31 cellular contexts compared by ENCODE assay signal in the genomic region with DNA sequence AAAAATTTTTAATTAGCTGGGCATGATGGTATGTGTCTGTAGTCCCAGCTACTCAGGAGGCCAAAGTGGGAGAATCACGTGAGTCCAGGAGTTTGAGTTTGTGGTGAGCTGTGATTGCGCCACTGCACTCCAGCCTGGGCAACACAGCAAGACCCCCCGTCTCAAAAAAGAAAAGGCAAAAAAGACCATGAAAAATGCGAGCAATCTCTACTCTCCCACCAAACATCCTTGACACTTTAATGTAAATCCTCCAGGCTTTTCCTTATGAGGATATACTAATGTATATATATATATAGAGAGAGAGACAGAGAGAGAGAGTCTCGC.
"Had no signal": no experiment of that assay in that cellular context is flagged by ENCODE, and none has a peak within 500 bp of the region (broad histone marks: within the 10 kb centered on the region; RNA-seq: fewer than 3 reads in every experiment).

No MANE protein-coding gene starts in this region.

- ATAC-seq: naive thymus-derived CD8-positive, alpha-beta T cell; psoas muscle; right cardiac atrium; sciatic nerve; stimulated activated memory B cell treated with anti-CD40 and anti-IgM and Interleukin-4, amounts not matched to agents 10 μg/mL and 1 μg/mL and 100 μg/mL, for 72 hours; stimulated activated naive CD8-positive, alpha-beta T cell treated with anti-CD3 and anti-CD28 coated beads, Interleukin-15, Interleukin-2, amounts not matched to agents 100 U/mL and 50 U/mL, for 24 hours; upper lobe of right lung had no signal

- H3K9me3 ChIP-seq: neutrophil, ovary, psoas muscle, spleen, suprapubic skin, testis, tibial artery, transverse colon, upper lobe of right lung, uterus had no signal

- H3K4me3 Mint-ChIP-seq: naive thymus-derived CD8-positive, alpha-beta T cell; nephron progenitor cell; neural crest cell; stimulated activated memory B cell treated with anti-CD40 and anti-IgM and Interleukin-4, amounts not matched to agents 10 μg/mL and 1 μg/mL and 100 μg/mL, for 72 hours; stimulated activated naive CD8-positive, alpha-beta T cell treated with anti-CD3 and anti-CD28 coated beads, Interleukin-15, amount 100 ng/mL, for 72 hours; type B pancreatic cell had no signal

- H3K9me3 Mint-ChIP-seq: nephron progenitor cell; neural crest cell; stimulated activated naive CD8-positive, alpha-beta T cell treated with anti-CD3 and anti-CD28 coated beads, Interleukin-15, amount 100 ng/mL, for 72 hours; type B pancreatic cell had no signal

- H2AFZ ChIP-seq: parathyroid adenoma had no signal

- H3K4me1 Mint-ChIP-seq: naive B cell; naive thymus-derived CD8-positive, alpha-beta T cell; stimulated activated memory B cell treated with anti-CD40 and anti-IgM and Interleukin-4, amounts not matched to agents 10 μg/mL and 1 μg/mL and 100 μg/mL, for 72 hours; stimulated activated naive CD8-positive, alpha-beta T cell treated with anti-CD3 and anti-CD28 coated beads, Interleukin-15, amount 100 ng/mL, for 72 hours had no signal

- H3K36me3 Mint-ChIP-seq: naive B cell; naive thymus-derived CD8-positive, alpha-beta T cell; type B pancreatic cell had no signal

- H3K4me3 ChIP-seq: ovary, psoas muscle, skin epidermis, smooth muscle cell, spleen, suprapubic skin, testis, tibial artery, transverse colon, upper lobe of right lung, uterus had no signal

- H3K27ac ChIP-seq: neutrophil, ovary, parathyroid adenoma, psoas muscle, skin epidermis, spleen, suprapubic skin, testis, tibial artery, transverse colon, upper lobe of right lung, uterus had no signal

- H3K27me3 Mint-ChIP-seq: progenitor cell of endocrine pancreas; stimulated activated naive CD8-positive, alpha-beta T cell treated with anti-CD3 and anti-CD28 coated beads, Interleukin-15, amount 100 ng/mL, for 72 hours; type B pancreatic cell had no signal

- H3K27ac Mint-ChIP-seq: naive B cell; naive thymus-derived CD8-positive, alpha-beta T cell; nephron progenitor cell; progenitor cell of endocrine pancreas; stimulated activated memory B cell treated with anti-CD40 and anti-IgM and Interleukin-4, amounts not matched to agents 10 μg/mL and 1 μg/mL and 100 μg/mL, for 72 hours; stimulated activated naive CD8-positive, alpha-beta T cell treated with anti-CD3 and anti-CD28 coated beads, Interleukin-15, amount 100 ng/mL, for 72 hours; type B pancreatic cell had no signal

- H3K36me3 ChIP-seq: neutrophil, ovary, spleen, suprapubic skin, tibial artery, transverse colon, upper lobe of right lung, uterus had no signal

- H3K4me1 ChIP-seq: parathyroid adenoma, suprapubic skin, tibial artery, transverse colon, upper lobe of right lung, uterus had no signal

- DNase-seq: naive B cell; naive thymus-derived CD8-positive, alpha-beta T cell; nephron progenitor cell; nucleus accumbens; ovary; psoas muscle; right cardiac atrium; stimulated activated CD4-positive, alpha-beta T cell treated with anti-CD3 and anti-CD28 coated beads, Interleukin-12 subunit alpha, Interleukin-12 subunit beta, amount 100 ng/mL, for 4 hours; stimulated activated CD4-positive, alpha-beta T cell treated with anti-CD3 and anti-CD28 coated beads, Interleukin-1b, Interleukin-23, amount 100 ng/mL, for 48 hours; stimulated activated CD4-positive, alpha-beta T cell treated with anti-CD3 and anti-CD28 coated beads, Interleukin-4, amount 100 ng/mL, for 1 hour; stimulated activated CD4-positive, alpha-beta T cell treated with anti-CD3 and anti-CD28 coated beads, Interleukin-4, amount 100 ng/mL, for 4 hours; stimulated activated naive CD4-positive, alpha-beta T cell; stimulated activated naive CD8-positive, alpha-beta T cell treated with anti-CD3 and anti-CD28 coated beads, Interleukin-15, amount 100 ng/mL, for 72 hours; stimulated activated naive CD8-positive, alpha-beta T cell treated with anti-CD3 and anti-CD28 coated beads, Interleukin-15, Interleukin-2, amounts not matched to agents 100 U/mL and 50 U/mL, for 24 hours; substantia nigra; testis; tibial artery; transverse colon; upper lobe of right lung; uterus had no signal

- H3K79me2 ChIP-seq: parathyroid adenoma had no signal

- H3K4me2 ChIP-seq: smooth muscle cell had no signal

- H3K27me3 ChIP-seq: neutrophil, ovary, spleen, suprapubic skin, testis, transverse colon, upper lobe of right lung, uterus had no signal
